Comparison of ENCODE assay signal across 29 cellular contexts in the genomic region with DNA sequence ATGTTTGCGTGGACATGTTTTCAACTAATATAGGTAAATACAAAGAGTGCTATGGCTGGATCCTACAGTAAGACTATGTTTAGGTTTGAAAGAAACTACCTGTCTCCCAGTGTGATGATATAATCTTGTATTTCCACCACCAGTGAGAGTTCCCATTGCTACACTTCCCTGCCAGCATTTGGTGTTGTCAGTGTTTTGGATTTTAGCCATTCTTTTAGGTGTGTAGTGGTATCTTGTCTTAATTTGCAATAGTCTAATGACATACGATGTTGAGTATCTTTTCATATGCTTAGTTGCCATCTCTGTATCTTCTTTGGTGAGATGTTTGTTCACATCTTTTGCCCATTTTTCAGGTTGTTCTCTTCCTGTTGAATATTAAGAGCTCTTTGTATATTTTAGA.
"Had no signal": no experiment of that assay in that cellular context is flagged by ENCODE, and none has a peak within 500 bp of the region (broad histone marks: within the 10 kb centered on the region; RNA-seq: fewer than 3 reads in every experiment).

No MANE protein-coding gene starts in this region.

- ATAC-seq: effector memory CD8-positive, alpha-beta T cell; esophagus mucosa; foreskin keratinocyte; gastrocnemius medialis; gastroesophageal sphincter; heart left ventricle; heart right ventricle had no signal

- H3K27me3 ChIP-seq: colonic mucosa, dorsolateral prefrontal cortex, esophagus muscularis mucosa, esophagus squamous epithelium, foreskin keratinocyte, gastrocnemius medialis, gastroesophageal sphincter, heart left ventricle, heart right ventricle, hepatocyte had no signal

- H3K9me3 ChIP-seq: colonic mucosa, esophagus muscularis mucosa, esophagus squamous epithelium, gastrocnemius medialis, gastroesophageal sphincter, heart left ventricle, heart right ventricle had no signal

- H3K4me1 Mint-ChIP-seq: endodermal cell had no signal

- H3K27me3 Mint-ChIP-seq: dendritic cell treated with granulocyte-macrophage colony-stimulating factor and Interleukin-4, amounts not matched to agents 40 ng/mL and 50 ng/mL, for 4 days; effector memory CD8-positive, alpha-beta T cell had no signal

- H2AFZ ChIP-seq: hepatocyte had no signal

- H3K9me3 Mint-ChIP-seq: dendritic cell treated with granulocyte-macrophage colony-stimulating factor and Interleukin-4, amounts not matched to agents 40 ng/mL and 50 ng/mL, for 4 days; effector memory CD8-positive, alpha-beta T cell; endodermal cell had no signal

- H3K79me2 ChIP-seq: hepatocyte had no signal

- H3K4me3 Mint-ChIP-seq: dendritic cell treated with granulocyte-macrophage colony-stimulating factor and Interleukin-4, amounts not matched to agents 40 ng/mL and 50 ng/mL, for 4 days; effector memory CD8-positive, alpha-beta T cell; endodermal cell had no signal

- FAIRE-seq: endometrium, endothelial cell of umbilical vein, frontal cortex had no signal

- H3K4me2 ChIP-seq: hepatocyte had no signal

- H3K27ac Mint-ChIP-seq: dendritic cell treated with granulocyte-macrophage colony-stimulating factor and Interleukin-4, amounts not matched to agents 40 ng/mL and 50 ng/mL, for 4 days; endodermal cell had no signal

- H3K4me1 ChIP-seq: colonic mucosa, esophagus muscularis mucosa, esophagus squamous epithelium, foreskin keratinocyte, gastrocnemius medialis, gastroesophageal sphincter, heart left ventricle, heart right ventricle had no signal

- H3K27ac ChIP-seq: colonic mucosa, coronary artery, dorsolateral prefrontal cortex, epithelial cell of prostate, esophagus muscularis mucosa, esophagus squamous epithelium, foreskin keratinocyte, gastrocnemius medialis, gastroesophageal sphincter, heart left ventricle, heart right ventricle, hepatocyte had no signal

- DNase-seq: colonic mucosa; cortex of kidney; dermis blood vessel endothelial cell; dorsolateral prefrontal cortex; effector CD4-positive, alpha-beta T cell; effector CD8-positive, alpha-beta T cell; effector memory CD4-positive, alpha-beta T cell; effector memory CD8-positive, alpha-beta T cell; endodermal cell; erythroblast; esophagus squamous epithelium; foreskin fibroblast; foreskin keratinocyte; foreskin melanocyte; gastrocnemius medialis; glutamatergic neuron; head of caudate nucleus; heart left ventricle; heart right ventricle had no signal

- H3K4me3 ChIP-seq: colonic mucosa, coronary artery, dorsolateral prefrontal cortex, esophagus muscularis mucosa, esophagus squamous epithelium, gastrocnemius medialis, gastroesophageal sphincter, heart left ventricle, heart right ventricle, hepatocyte had no signal

- H3K36me3 ChIP-seq: colonic mucosa had no signal
